Comparison of ENCODE assay signal across 8 cellular contexts in the genomic region with DNA sequence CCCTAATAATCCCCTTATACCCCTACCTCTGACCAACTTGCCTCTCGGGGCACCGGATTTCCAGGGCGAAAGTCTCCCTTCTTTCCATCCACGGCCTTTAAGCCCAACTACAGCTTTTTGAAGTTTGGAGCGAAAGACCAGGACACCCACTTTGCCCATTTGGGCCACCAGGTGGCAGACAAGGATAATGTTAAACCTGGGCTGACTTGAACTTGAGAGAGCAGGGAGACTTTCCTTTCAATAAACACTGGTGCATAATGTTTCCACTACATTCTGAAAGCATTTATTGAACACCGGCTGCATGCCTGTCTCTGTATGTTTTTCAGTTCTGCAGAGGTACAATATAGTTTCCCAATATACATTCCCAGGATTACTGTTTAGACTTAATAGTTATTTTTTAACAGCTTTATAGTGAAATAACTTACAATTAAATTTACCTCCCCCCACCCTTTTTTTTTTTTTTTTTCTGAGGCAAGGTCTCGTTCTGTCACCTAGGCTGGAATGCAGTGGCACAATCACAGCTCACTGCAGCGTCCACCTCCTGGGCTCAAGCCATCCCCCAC. TPM values are rescaled to one million over a fixed set of nuclear protein-coding genes. Genes with fewer than 3 reads are reported as not detected.
A peak's percentile ranks its signal among the peaks of the same experiment; 100 is the strongest.
DNase-seq lines count a peak whose midpoint lies in the region; ATAC-seq, FAIRE-seq and TF ChIP-seq lines count a peak whose summit lies in the region.

No MANE protein-coding gene starts in this region.

- intact Hi-C loops in tibial artery (cut with DNase I; ENCODE audit: low total_unique reads): no loop called here

- DNase-seq in GM12865 (ENCODE audit: low read depth): peak; percentile 81
- peak; percentile 76 for DNase-seq in MM.1S
- peak; percentile 61 to 71 for DNase-seq in SJSA1 (ENCODE audit: low read depth in 1 of 2, low spot score in 2 of 2)
- peak; percentile 52 for DNase-seq in activated gamma-delta T cell treated with anti-CD3 and anti-CD28 coated beads, Interleukin-2, amount 50 U/mL, for 16 hours (ENCODE audit: low read depth)
- peak; percentile 64 to 77 for DNase-seq in frontal cortex (ENCODE audit: low spot score in 2 of 2)
- no peak for DNase-seq in osteocyte (ENCODE audit: extremely low spot score, unreplicated experiment)
- DNase-seq in tibial artery: peak; percentile 82 to 84

- no peak overlapping the region for H3K4me2 ChIP-seq in MM.1S (ENCODE audit: low read depth, low read length)

- no peaks in the 10 kb centered on the region for H4K20me1 ChIP-seq in MM.1S (ENCODE audit: insufficient read depth, low read length)

- H3K4me3 ChIP-seq in GM12865 (ENCODE audit: low read depth, low read length) (no peak overlapping the region), MM.1S (ENCODE audit: low read length) (no peak overlapping the region), SJSA1 (no peak overlapping the region), tibial artery (no peak overlapping the region)

- TF ChIP-seq CTCF in GM12865 (IDR thresholded peaks at IDR 0.05; ENCODE audit: insufficient read depth, low read depth, low read length, missing control alignments) (peak; percentile 81), MM.1S (IDR thresholded peaks at IDR 0.05; ENCODE audit: low read length) (peak; percentile 85), osteocyte (IDR thresholded peaks at IDR 0.05) (peak; percentile 83), tibial artery (IDR thresholded peaks at IDR 0.05) (peak; percentile 73 to 78)

- no peaks in the 10 kb centered on the region for H3K79me2 ChIP-seq in MM.1S (ENCODE audit: low read length)

- H3K9me3 Mint-ChIP-seq in osteocyte (ENCODE audit: unreplicated experiment): peaks cover 9% of the 10 kb centered on the region

- peaks cover 36% of the 10 kb centered on the region for H3K27me3 Mint-ChIP-seq in osteocyte (ENCODE audit: unreplicated experiment)

- H3K27ac ChIP-seq in MM.1S (ENCODE audit: low read length) (no peak overlapping the region), SJSA1 (no peak overlapping the region), tibial artery (no peak overlapping the region)

- no peak overlapping the region for H3K4me3 Mint-ChIP-seq in osteocyte (ENCODE audit: unreplicated experiment)

- H3K36me3 ChIP-seq in MM.1S (replicated peaks; ENCODE audit: insufficient read depth, low read length) (no peaks in the 10 kb centered on the region), SJSA1 (no peaks in the 10 kb centered on the region), tibial artery (no peaks in the 10 kb centered on the region)

- ATAC-seq in HG02973 (IDR thresholded peaks at IDR 0.05; ENCODE audit: unreplicated experiment): no peak

- no peaks in the 10 kb centered on the region for H3K9me2 ChIP-seq in MM.1S (replicated peaks; ENCODE audit: insufficient read depth, low read length)

- no peaks in the 10 kb centered on the region for H3K4me1 Mint-ChIP-seq in osteocyte (ENCODE audit: unreplicated experiment)

- H3K27me3 ChIP-seq in MM.1S (replicated peaks; ENCODE audit: insufficient read depth, low read length) (no peaks in the 10 kb centered on the region), SJSA1 (replicated peaks) (0 out of 2 replicates have a peak, but pooled peaks cover under 1% of the 10 kb centered on the region), tibial artery (peaks cover 0 to 5% of the 10 kb centered on the region in 2 donors)

- no peaks in the 10 kb centered on the region for H3K9me3 ChIP-seq in MM.1S (replicated peaks; ENCODE audit: insufficient read depth, low read length)
- H3K9me3 ChIP-seq in SJSA1 (replicated peaks): peaks cover 4% of the 10 kb centered on the region; the same call in 1 of the 2 replicates
- no peaks in the 10 kb centered on the region for H3K9me3 ChIP-seq in tibial artery

- H3K27ac Mint-ChIP-seq in osteocyte (ENCODE audit: unreplicated experiment): no peak overlapping the region

- peaks cover 5% of the 10 kb centered on the region for H3K4me1 ChIP-seq in MM.1S (ENCODE audit: low read length)
- H3K4me1 ChIP-seq in SJSA1 (replicated peaks): no peaks in the 10 kb centered on the region
- peaks cover 0 to 2% (median under 1%) of the 10 kb centered on the region in 4 donors for H3K4me1 ChIP-seq in tibial artery

- H3K36me3 Mint-ChIP-seq in osteocyte (ENCODE audit: unreplicated experiment): peaks cover 3% of the 10 kb centered on the region

- no peak overlapping the region for H3K9ac ChIP-seq in MM.1S (ENCODE audit: low read length)

- no peaks in the 10 kb centered on the region for H3F3A ChIP-seq in MM.1S (ENCODE audit: insufficient read depth, low read length)

- no peak overlapping the region for H2AFZ ChIP-seq in MM.1S (ENCODE audit: low read length)

- FAIRE-seq in frontal cortex (lab: Jason Lieb, UNC): no peak

RNA-seq across cellular contexts. Expression of a gene that starts 6.9 kb away (rescaled TPM):
- total RNA-seq in SJSA1 (2014; rRNA removed; shearing (Covaris generic)): not detected in 2 replicates
- total RNA-seq in frontal cortex: under 0.01 TPM
- total RNA-seq in osteocyte: 0.24 and 0.73 TPM in 2 replicates

RNA-seq across cellular contexts. Expression of a gene that starts 18.9 kb away (rescaled TPM):
- total RNA-seq in SJSA1 (2014; rRNA removed; shearing (Covaris generic)): 15.6 and 21.9 TPM in 2 replicates
- total RNA-seq in frontal cortex (22.8 TPM), osteocyte (38.6 and 40.5 TPM in 2 replicates)

RNA-seq across cellular contexts. Expression of a gene that starts 20.0 kb away (rescaled TPM):
- total RNA-seq in SJSA1 (2014; rRNA removed; shearing (Covaris generic)): 93.0 and 149 TPM in 2 replicates
- total RNA-seq in frontal cortex (105 TPM), osteocyte (65.6 and 69.9 TPM in 2 replicates)

RNA-seq across cellular contexts. Expression of a gene that starts 28.8 kb away (rescaled TPM):
- total RNA-seq in SJSA1 (2014; rRNA removed; shearing (Covaris generic)): 0.16 and 0.39 TPM in 2 replicates
- 2.4 TPM for total RNA-seq in frontal cortex
- 0.26 and 0.89 TPM in 2 replicates for total RNA-seq in osteocyte

RNA-seq across cellular contexts. Expression of a gene that starts 34.2 kb away (rescaled TPM):
- total RNA-seq in SJSA1 (2014; rRNA removed; shearing (Covaris generic)): not detected in 2 replicates
- 9.0 TPM for total RNA-seq in frontal cortex
- 3.3 and 3.8 TPM in 2 replicates for total RNA-seq in osteocyte
